Comparison of ENCODE assay signal across 17 cellular contexts in genomic region chr10:48503293-48503911, GRCh38.
DNase-seq lines count a peak whose midpoint lies in the region; ATAC-seq and TF ChIP-seq lines count a peak whose summit lies in the region.
"Had no signal": no experiment of that assay in that cellular context is flagged by ENCODE, and none has a peak within 500 bp of the region (broad histone marks: within the 10 kb centered on the region; RNA-seq: fewer than 3 reads in every experiment).

No MANE protein-coding gene starts in this region.

- no peaks in the 10 kb centered on the region for H3K9me3 Mint-ChIP-seq in HFFc6
- H3K9me3 Mint-ChIP-seq in osteocyte (ENCODE audit: unreplicated experiment), result no peaks in the 10 kb centered on the region
- no peaks in the 10 kb centered on the region for H3K9me3 Mint-ChIP-seq in natural killer cell treated with Interleukin-12 subunit alpha and Interleukin-12 subunit beta and Interleukin-15 and Interleukin-18, amount 100 ng/mL, for 72 hours
- H3K9me3 Mint-ChIP-seq: CD8-positive, alpha-beta memory T cell had no signal

- no peak for TF ChIP-seq CTCF in HFFc6 (IDR thresholded peaks at IDR 0.05)
- TF ChIP-seq CTCF in osteocyte (IDR thresholded peaks at IDR 0.05), result no peak

- no peak overlapping the region for H3K4me3 Mint-ChIP-seq in HFFc6
- no peak overlapping the region for H3K4me3 Mint-ChIP-seq in osteocyte (ENCODE audit: unreplicated experiment)
- H3K4me3 Mint-ChIP-seq in natural killer cell treated with Interleukin-12 subunit alpha and Interleukin-12 subunit beta and Interleukin-15 and Interleukin-18, amount 100 ng/mL, for 72 hours, result no peak overlapping the region
- H3K4me3 Mint-ChIP-seq: CD8-positive, alpha-beta memory T cell had no signal

- DNase-seq in D341Med (ENCODE audit: low spot score) (peak; percentile 30), HFFc6 (no peak), islet precursor cell (peak; percentile 23), osteocyte (ENCODE audit: extremely low spot score, unreplicated experiment) (peak; percentile 73), NCI-H146 (lab: John Stamatoyannopoulos, UW) (no peak)
- DNase-seq in stimulated activated CD4-positive, alpha-beta T cell treated with anti-CD3 and anti-CD28 coated beads, Interleukin-15, amount 100 ng/mL, for 24 hours, result no peak
- DNase-seq in natural killer cell treated with Interleukin-12 subunit alpha and Interleukin-12 subunit beta and Interleukin-15 and Interleukin-18, amount 100 ng/mL, for 72 hours (ENCODE audit: low spot score), result no peak
- DNase-seq: BE2C; CD8-positive, alpha-beta memory T cell; DMS79 treated with DMSO at 0.1 percent for 48 hours; MV-4-11; NCI-H1436 treated with DMSO at 0.1 percent for 48 hours; NCI-H2081; NCI-H524 had no signal

- H3K4me1 Mint-ChIP-seq in HFFc6 (ENCODE audit: low read depth) (peaks cover 77% of the 10 kb centered on the region), osteocyte (ENCODE audit: unreplicated experiment) (peaks cover 28% of the 10 kb centered on the region)
- no peaks in the 10 kb centered on the region for H3K4me1 Mint-ChIP-seq in natural killer cell treated with Interleukin-12 subunit alpha and Interleukin-12 subunit beta and Interleukin-15 and Interleukin-18, amount 100 ng/mL, for 72 hours (ENCODE audit: low read depth in 2 of 2)
- H3K4me1 Mint-ChIP-seq: CD8-positive, alpha-beta memory T cell had no signal

- ATAC-seq in natural killer cell treated with Interleukin-12 subunit alpha and Interleukin-12 subunit beta and Interleukin-15 and Interleukin-18, amount 100 ng/mL, for 72 hours, result no peak
- ATAC-seq: HCT116, K562, Panc1 had no signal

- peak overlapping the region; percentile 80; the same call in 1 of the 2 replicates for H3K27ac Mint-ChIP-seq in HFFc6
- no peak overlapping the region for H3K27ac Mint-ChIP-seq in osteocyte (ENCODE audit: unreplicated experiment)
- H3K27ac Mint-ChIP-seq in natural killer cell treated with Interleukin-12 subunit alpha and Interleukin-12 subunit beta and Interleukin-15 and Interleukin-18, amount 100 ng/mL, for 72 hours, result no peak overlapping the region
- H3K27ac Mint-ChIP-seq: CD8-positive, alpha-beta memory T cell had no signal

- H3K27me3 Mint-ChIP-seq in HFFc6 (ENCODE audit: insufficient read depth) (peaks cover 3% of the 10 kb centered on the region), osteocyte (ENCODE audit: unreplicated experiment) (no peaks in the 10 kb centered on the region)
- peaks cover 0 to 3% of the 10 kb centered on the region in 2 donors for H3K27me3 Mint-ChIP-seq in natural killer cell treated with Interleukin-12 subunit alpha and Interleukin-12 subunit beta and Interleukin-15 and Interleukin-18, amount 100 ng/mL, for 72 hours

- H3K36me3 Mint-ChIP-seq in HFFc6 (ENCODE audit: low read depth), result peaks cover 26% of the 10 kb centered on the region
- H3K36me3 Mint-ChIP-seq in osteocyte (ENCODE audit: unreplicated experiment), result no peaks in the 10 kb centered on the region
- no peaks in the 10 kb centered on the region for H3K36me3 Mint-ChIP-seq in natural killer cell treated with Interleukin-12 subunit alpha and Interleukin-12 subunit beta and Interleukin-15 and Interleukin-18, amount 100 ng/mL, for 72 hours
- H3K36me3 Mint-ChIP-seq: CD8-positive, alpha-beta memory T cell had no signal

Comparison
In these comparisons a context has a peak if more than half of its experiments do, and no peak if none do; other contexts are left out.
1. DNase-seq: peak in D341Med (single experiment), islet precursor cell (single experiment) and osteocyte (single experiment); none in HFFc6 (single experiment), NCI-H146 (single experiment), stimulated activated CD4-positive, alpha-beta T cell treated with anti-CD3 and anti-CD28 coated beads, Interleukin-15, amount 100 ng/mL, for 24 hours (single experiment) and natural killer cell treated with Interleukin-12 subunit alpha and Interleukin-12 subunit beta and Interleukin-15 and Interleukin-18, amount 100 ng/mL, for 72 hours (single experiment).